1 cellular context compared by ENCODE assay signal in the genomic region with DNA sequence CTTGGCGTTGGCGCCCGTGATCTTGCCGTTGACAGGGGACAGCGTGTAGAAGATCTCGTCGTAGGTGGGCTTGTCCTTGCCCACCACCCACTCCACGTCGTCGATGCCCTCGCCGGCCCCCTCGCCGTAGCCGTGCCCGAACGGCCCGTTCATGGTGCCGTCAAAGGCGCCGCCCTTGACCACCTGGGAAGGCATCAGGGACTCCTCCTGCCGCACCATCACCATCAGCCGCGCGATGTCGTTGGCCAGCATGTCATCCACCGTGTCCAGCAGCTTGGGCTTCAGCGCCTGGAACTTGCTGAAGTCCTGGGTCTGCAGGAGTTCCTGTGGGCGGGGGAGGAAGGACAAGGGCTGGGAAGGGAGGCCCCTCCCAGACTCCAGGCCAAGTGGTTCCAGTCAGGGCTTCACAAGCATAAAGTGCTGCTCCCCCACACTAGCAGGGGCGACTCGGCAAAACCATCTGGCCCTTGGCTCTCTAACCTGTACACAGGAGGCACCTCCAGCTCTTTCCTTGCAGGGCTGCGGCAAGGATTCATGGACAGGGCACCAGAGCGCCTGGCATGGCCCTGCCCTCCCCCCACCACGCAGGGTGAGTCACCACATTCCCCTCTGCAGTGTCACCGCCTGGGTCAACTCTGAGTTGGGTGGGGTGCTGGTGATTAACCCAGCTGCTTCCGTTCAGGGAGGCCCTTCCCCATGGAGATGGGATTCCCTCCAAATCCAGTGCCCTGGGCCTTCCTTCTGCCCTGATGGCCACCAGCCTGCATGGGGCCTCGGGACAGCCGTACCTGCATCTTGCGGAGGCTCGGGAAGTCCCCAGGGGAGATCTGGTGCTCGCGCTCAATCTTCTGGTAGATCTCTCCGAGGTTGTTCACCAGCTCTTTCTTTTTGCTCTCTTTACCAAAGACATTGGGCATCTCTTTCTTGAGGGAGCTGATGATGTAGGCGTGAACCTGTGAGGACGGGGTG.
TF ChIP-seq lines count a peak whose summit lies in the region.

No MANE protein-coding gene starts in this region.

TF ChIP-seq in HEK293, 187 proteins besides CTCF, POLR2A, EP300 and RAD21 (continued from another document):
- TF ChIP-seq, protein P1, sequence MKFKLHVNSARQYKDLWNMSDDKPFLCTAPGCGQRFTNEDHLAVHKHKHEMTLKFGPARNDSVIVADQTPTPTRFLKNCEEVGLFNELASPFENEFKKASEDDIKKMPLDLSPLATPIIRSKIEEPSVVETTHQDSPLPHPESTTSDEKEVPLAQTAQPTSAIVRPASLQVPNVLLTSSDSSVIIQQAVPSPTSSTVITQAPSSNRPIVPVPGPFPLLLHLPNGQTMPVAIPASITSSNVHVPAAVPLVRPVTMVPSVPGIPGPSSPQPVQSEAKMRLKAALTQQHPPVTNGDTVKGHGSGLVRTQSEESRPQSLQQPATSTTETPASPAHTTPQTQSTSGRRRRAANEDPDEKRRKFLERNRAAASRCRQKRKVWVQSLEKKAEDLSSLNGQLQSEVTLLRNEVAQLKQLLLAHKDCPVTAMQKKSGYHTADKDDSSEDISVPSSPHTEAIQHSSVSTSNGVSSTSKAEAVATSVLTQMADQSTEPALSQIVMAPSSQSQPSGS (tag by site-specific recombination; IDR thresholded peaks at IDR 0.05; ENCODE audit: low read depth): no peak
- TF ChIP-seq, protein P2, sequence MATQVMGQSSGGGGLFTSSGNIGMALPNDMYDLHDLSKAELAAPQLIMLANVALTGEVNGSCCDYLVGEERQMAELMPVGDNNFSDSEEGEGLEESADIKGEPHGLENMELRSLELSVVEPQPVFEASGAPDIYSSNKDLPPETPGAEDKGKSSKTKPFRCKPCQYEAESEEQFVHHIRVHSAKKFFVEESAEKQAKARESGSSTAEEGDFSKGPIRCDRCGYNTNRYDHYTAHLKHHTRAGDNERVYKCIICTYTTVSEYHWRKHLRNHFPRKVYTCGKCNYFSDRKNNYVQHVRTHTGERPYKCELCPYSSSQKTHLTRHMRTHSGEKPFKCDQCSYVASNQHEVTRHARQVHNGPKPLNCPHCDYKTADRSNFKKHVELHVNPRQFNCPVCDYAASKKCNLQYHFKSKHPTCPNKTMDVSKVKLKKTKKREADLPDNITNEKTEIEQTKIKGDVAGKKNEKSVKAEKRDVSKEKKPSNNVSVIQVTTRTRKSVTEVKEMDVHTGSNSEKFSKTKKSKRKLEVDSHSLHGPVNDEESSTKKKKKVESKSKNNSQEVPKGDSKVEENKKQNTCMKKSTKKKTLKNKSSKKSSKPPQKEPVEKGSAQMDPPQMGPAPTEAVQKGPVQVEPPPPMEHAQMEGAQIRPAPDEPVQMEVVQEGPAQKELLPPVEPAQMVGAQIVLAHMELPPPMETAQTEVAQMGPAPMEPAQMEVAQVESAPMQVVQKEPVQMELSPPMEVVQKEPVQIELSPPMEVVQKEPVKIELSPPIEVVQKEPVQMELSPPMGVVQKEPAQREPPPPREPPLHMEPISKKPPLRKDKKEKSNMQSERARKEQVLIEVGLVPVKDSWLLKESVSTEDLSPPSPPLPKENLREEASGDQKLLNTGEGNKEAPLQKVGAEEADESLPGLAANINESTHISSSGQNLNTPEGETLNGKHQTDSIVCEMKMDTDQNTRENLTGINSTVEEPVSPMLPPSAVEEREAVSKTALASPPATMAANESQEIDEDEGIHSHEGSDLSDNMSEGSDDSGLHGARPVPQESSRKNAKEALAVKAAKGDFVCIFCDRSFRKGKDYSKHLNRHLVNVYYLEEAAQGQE (tag by site-specific recombination; IDR thresholded peaks at IDR 0.05): no peak
- no peak for TF ChIP-seq OVOL3 (tag by site-specific recombination; IDR thresholded peaks at IDR 0.05)
- no peak for TF ChIP-seq ZNF792 (tag by site-specific recombination; IDR thresholded peaks at IDR 0.05)
- TF ChIP-seq ZBTB20 (tag by site-specific recombination; IDR thresholded peaks at IDR 0.05): peak; percentile 72
- TF ChIP-seq ZNF549 (tag by site-specific recombination; IDR thresholded peaks at IDR 0.05): no peak
- peak; percentile 30; the same call in 1 of the 2 replicates for TF ChIP-seq ZFP37 (tag by site-specific recombination; IDR thresholded peaks at IDR 0.05)
- peak; percentile 62 for TF ChIP-seq ZBTB21 (tag by site-specific recombination; IDR thresholded peaks at IDR 0.05)
TF ChIP-seq in HEK293: peak in this region for 31.
